ENCODE assay signal across 1 cellular context in genomic region chr22:45435544-45436139, GRCh38.
TF ChIP-seq lines count a peak whose summit lies in the region.

No MANE protein-coding gene starts in this region.

TF ChIP-seq in HepG2, 621 proteins besides CTCF, POLR2A, EP300 and RAD21 (continues in another document):
- TF ChIP-seq, protein P1, sequence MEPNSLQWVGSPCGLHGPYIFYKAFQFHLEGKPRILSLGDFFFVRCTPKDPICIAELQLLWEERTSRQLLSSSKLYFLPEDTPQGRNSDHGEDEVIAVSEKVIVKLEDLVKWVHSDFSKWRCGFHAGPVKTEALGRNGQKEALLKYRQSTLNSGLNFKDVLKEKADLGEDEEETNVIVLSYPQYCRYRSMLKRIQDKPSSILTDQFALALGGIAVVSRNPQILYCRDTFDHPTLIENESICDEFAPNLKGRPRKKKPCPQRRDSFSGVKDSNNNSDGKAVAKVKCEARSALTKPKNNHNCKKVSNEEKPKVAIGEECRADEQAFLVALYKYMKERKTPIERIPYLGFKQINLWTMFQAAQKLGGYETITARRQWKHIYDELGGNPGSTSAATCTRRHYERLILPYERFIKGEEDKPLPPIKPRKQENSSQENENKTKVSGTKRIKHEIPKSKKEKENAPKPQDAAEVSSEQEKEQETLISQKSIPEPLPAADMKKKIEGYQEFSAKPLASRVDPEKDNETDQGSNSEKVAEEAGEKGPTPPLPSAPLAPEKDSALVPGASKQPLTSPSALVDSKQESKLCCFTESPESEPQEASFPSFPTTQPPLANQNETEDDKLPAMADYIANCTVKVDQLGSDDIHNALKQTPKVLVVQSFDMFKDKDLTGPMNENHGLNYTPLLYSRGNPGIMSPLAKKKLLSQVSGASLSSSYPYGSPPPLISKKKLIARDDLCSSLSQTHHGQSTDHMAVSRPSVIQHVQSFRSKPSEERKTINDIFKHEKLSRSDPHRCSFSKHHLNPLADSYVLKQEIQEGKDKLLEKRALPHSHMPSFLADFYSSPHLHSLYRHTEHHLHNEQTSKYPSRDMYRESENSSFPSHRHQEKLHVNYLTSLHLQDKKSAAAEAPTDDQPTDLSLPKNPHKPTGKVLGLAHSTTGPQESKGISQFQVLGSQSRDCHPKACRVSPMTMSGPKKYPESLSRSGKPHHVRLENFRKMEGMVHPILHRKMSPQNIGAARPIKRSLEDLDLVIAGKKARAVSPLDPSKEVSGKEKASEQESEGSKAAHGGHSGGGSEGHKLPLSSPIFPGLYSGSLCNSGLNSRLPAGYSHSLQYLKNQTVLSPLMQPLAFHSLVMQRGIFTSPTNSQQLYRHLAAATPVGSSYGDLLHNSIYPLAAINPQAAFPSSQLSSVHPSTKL (CRISPR knock-in tag; IDR thresholded peaks at IDR 0.05): peak; percentile 61
- peak; percentile 41; the same call in 1 of the 2 replicates for TF ChIP-seq ZNF605 (CRISPR knock-in tag; IDR thresholded peaks at IDR 0.05)
- TF ChIP-seq PLRG1 (conservative IDR thresholded peaks at IDR 0.05): no peak
- no peak for TF ChIP-seq RFXANK (CRISPR knock-in tag; IDR thresholded peaks at IDR 0.05)
- TF ChIP-seq CBX5 (CRISPR knock-in tag; IDR thresholded peaks at IDR 0.05; ENCODE audit: borderline replicate concordance): 0 out of 2 replicates have a peak, but pooled peaks have one; percentile 65
- peak; percentile 46 for TF ChIP-seq CBX1 (IDR thresholded peaks at IDR 0.05; ENCODE audit: low read depth)
- TF ChIP-seq ZSCAN9 (CRISPR knock-in tag; IDR thresholded peaks at IDR 0.05; ENCODE audit: borderline replicate concordance): 0 out of 2 replicates have a peak, but pooled peaks have one; percentile 29
- TF ChIP-seq NR2C2 (CRISPR knock-in tag; IDR thresholded peaks at IDR 0.05; ENCODE audit: borderline replicate concordance): peak; percentile 33; the same call in 1 of the 2 replicates
- peak; percentile 72 for TF ChIP-seq NRL (CRISPR knock-in tag; IDR thresholded peaks at IDR 0.05; ENCODE audit: borderline replicate concordance)
- TF ChIP-seq ZMYM3 (CRISPR knock-in tag; IDR thresholded peaks at IDR 0.05): 0 out of 2 replicates have a peak, but pooled peaks have one; percentile 45
- peak; percentile 58 for TF ChIP-seq PHF5A (CRISPR knock-in tag; IDR thresholded peaks at IDR 0.05; ENCODE audit: low read depth, unreplicated experiment)
- TF ChIP-seq KAT8 (CRISPR knock-in tag; IDR thresholded peaks at IDR 0.05): peak; percentile 77
- peak; percentile 72; the same call in 1 of the 2 replicates for TF ChIP-seq SPEN (CRISPR knock-in tag; IDR thresholded peaks at IDR 0.05; ENCODE audit: low read depth)
- TF ChIP-seq CEBPG (CRISPR knock-in tag; IDR thresholded peaks at IDR 0.05): peak; percentile 40; the same call in 1 of the 2 replicates
- TF ChIP-seq BORCS8-MEF2B (CRISPR knock-in tag; IDR thresholded peaks at IDR 0.05): peak; percentile 80; the same call in 1 of the 2 replicates
- TF ChIP-seq SAFB2 (CRISPR knock-in tag; IDR thresholded peaks at IDR 0.05; ENCODE audit: borderline replicate concordance, low read depth): no peak
- no peak for TF ChIP-seq RFX3 (CRISPR knock-in tag; IDR thresholded peaks at IDR 0.05)
- TF ChIP-seq FOXK1 (CRISPR knock-in tag; IDR thresholded peaks at IDR 0.05; ENCODE audit: borderline replicate concordance, low read depth): peak; percentile 62; the same call in 1 of the 2 replicates
- TF ChIP-seq ZNF747 (CRISPR knock-in tag; IDR thresholded peaks at IDR 0.05; ENCODE audit: borderline replicate concordance): peak; percentile 70; the same call in 1 of the 2 replicates
- no peak for TF ChIP-seq ZNF710 (CRISPR knock-in tag; IDR thresholded peaks at IDR 0.05; ENCODE audit: borderline replicate concordance)
- no peak for TF ChIP-seq ATF5 (CRISPR knock-in tag; IDR thresholded peaks at IDR 0.05; ENCODE audit: low read depth)
- TF ChIP-seq ZNF788 (CRISPR knock-in tag; IDR thresholded peaks at IDR 0.05; ENCODE audit: borderline replicate concordance): 0 out of 2 replicates have a peak, but pooled peaks have one; percentile 81
- TF ChIP-seq HINFP (CRISPR knock-in tag; IDR thresholded peaks at IDR 0.05; ENCODE audit: low read depth): peak; percentile 80; the same call in 1 of the 2 replicates
- TF ChIP-seq HOXA3 (CRISPR knock-in tag; IDR thresholded peaks at IDR 0.05): peak; percentile 46; the same call in 1 of the 2 replicates
- no peak; the same call in 1 of the 2 replicates for TF ChIP-seq ZNF782 (CRISPR knock-in tag; IDR thresholded peaks at IDR 0.05; ENCODE audit: borderline replicate concordance)
- TF ChIP-seq, protein P2, sequence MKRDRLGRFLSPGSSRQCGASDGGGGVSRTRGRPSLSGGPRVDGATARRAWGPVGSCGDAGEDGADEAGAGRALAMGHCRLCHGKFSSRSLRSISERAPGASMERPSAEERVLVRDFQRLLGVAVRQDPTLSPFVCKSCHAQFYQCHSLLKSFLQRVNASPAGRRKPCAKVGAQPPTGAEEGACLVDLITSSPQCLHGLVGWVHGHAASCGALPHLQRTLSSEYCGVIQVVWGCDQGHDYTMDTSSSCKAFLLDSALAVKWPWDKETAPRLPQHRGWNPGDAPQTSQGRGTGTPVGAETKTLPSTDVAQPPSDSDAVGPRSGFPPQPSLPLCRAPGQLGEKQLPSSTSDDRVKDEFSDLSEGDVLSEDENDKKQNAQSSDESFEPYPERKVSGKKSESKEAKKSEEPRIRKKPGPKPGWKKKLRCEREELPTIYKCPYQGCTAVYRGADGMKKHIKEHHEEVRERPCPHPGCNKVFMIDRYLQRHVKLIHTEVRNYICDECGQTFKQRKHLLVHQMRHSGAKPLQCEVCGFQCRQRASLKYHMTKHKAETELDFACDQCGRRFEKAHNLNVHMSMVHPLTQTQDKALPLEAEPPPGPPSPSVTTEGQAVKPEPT (CRISPR knock-in tag; IDR thresholded peaks at IDR 0.05; ENCODE audit: low read depth): peak; percentile 65; the same call in 1 of the 2 replicates
- TF ChIP-seq, protein P3, sequence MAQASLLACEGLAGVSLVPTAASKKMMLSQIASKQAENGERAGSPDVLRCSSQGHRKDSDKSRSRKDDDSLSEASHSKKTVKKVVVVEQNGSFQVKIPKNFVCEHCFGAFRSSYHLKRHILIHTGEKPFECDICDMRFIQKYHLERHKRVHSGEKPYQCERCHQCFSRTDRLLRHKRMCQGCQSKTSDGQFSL (CRISPR knock-in tag; IDR thresholded peaks at IDR 0.05): 0 out of 2 replicates have a peak, but pooled peaks have one; percentile 70
- TF ChIP-seq, protein P4, sequence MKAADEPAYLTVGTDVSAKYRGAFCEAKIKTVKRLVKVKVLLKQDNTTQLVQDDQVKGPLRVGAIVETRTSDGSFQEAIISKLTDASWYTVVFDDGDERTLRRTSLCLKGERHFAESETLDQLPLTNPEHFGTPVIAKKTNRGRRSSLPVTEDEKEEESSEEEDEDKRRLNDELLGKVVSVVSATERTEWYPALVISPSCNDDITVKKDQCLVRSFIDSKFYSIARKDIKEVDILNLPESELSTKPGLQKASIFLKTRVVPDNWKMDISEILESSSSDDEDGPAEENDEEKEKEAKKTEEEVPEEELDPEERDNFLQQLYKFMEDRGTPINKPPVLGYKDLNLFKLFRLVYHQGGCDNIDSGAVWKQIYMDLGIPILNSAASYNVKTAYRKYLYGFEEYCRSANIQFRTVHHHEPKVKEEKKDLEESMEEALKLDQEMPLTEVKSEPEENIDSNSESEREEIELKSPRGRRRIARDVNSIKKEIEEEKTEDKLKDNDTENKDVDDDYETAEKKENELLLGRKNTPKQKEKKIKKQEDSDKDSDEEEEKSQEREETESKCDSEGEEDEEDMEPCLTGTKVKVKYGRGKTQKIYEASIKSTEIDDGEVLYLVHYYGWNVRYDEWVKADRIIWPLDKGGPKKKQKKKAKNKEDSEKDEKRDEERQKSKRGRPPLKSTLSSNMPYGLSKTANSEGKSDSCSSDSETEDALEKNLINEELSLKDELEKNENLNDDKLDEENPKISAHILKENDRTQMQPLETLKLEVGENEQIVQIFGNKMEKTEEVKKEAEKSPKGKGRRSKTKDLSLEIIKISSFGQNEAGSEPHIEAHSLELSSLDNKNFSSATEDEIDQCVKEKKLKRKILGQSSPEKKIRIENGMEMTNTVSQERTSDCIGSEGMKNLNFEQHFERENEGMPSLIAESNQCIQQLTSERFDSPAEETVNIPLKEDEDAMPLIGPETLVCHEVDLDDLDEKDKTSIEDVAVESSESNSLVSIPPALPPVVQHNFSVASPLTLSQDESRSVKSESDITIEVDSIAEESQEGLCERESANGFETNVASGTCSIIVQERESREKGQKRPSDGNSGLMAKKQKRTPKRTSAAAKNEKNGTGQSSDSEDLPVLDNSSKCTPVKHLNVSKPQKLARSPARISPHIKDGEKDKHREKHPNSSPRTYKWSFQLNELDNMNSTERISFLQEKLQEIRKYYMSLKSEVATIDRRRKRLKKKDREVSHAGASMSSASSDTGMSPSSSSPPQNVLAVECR (CRISPR knock-in tag; IDR thresholded peaks at IDR 0.05; ENCODE audit: borderline replicate concordance): peak; percentile 58; the same call in 1 of the 2 replicates
- peak; percentile 41; the same call in 1 of the 2 replicates for TF ChIP-seq MIER3 (CRISPR knock-in tag; IDR thresholded peaks at IDR 0.05; ENCODE audit: borderline replicate concordance)
- TF ChIP-seq BRD4 (CRISPR knock-in tag; IDR thresholded peaks at IDR 0.05): peak; percentile 46; the same call in 1 of the 2 replicates
- peak; percentile 90 for TF ChIP-seq XRCC5 (optimal IDR thresholded peaks at IDR 0.05; ENCODE audit: low read length)
- peak; percentile 63 for TF ChIP-seq ZSCAN31 (CRISPR knock-in tag; IDR thresholded peaks at IDR 0.05; ENCODE audit: low read depth)
- no peak for TF ChIP-seq ZNF720 (CRISPR knock-in tag; IDR thresholded peaks at IDR 0.05)
- TF ChIP-seq TEAD3 (CRISPR knock-in tag; optimal IDR thresholded peaks at IDR 0.05; ENCODE audit: borderline replicate concordance): peak; percentile 75
- TF ChIP-seq, protein P5, sequence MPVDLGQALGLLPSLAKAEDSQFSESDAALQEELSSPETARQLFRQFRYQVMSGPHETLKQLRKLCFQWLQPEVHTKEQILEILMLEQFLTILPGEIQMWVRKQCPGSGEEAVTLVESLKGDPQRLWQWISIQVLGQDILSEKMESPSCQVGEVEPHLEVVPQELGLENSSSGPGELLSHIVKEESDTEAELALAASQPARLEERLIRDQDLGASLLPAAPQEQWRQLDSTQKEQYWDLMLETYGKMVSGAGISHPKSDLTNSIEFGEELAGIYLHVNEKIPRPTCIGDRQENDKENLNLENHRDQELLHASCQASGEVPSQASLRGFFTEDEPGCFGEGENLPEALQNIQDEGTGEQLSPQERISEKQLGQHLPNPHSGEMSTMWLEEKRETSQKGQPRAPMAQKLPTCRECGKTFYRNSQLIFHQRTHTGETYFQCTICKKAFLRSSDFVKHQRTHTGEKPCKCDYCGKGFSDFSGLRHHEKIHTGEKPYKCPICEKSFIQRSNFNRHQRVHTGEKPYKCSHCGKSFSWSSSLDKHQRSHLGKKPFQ (CRISPR knock-in tag; IDR thresholded peaks at IDR 0.05; ENCODE audit: insufficient replicate concordance): no peak
- TF ChIP-seq NCOA1 (CRISPR knock-in tag; IDR thresholded peaks at IDR 0.05): no peak
- peak; percentile 26; the same call in 1 of the 2 replicates for TF ChIP-seq IRF9 (CRISPR knock-in tag; IDR thresholded peaks at IDR 0.05; ENCODE audit: borderline replicate concordance)
- 0 out of 2 replicates have a peak, but pooled peaks have one; percentile 32 for TF ChIP-seq KMT2A (CRISPR knock-in tag; IDR thresholded peaks at IDR 0.05)
- TF ChIP-seq, protein P6, sequence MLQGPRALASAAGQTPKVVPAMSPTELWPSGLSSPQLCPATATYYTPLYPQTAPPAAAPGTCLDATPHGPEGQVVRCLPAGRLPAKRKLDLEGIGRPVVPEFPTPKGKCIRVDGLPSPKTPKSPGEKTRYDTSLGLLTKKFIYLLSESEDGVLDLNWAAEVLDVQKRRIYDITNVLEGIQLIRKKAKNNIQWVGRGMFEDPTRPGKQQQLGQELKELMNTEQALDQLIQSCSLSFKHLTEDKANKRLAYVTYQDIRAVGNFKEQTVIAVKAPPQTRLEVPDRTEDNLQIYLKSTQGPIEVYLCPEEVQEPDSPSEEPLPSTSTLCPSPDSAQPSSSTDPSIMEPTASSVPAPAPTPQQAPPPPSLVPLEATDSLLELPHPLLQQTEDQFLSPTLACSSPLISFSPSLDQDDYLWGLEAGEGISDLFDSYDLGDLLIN (CRISPR knock-in tag; IDR thresholded peaks at IDR 0.05; ENCODE audit: borderline replicate concordance): no peak
- peak; percentile 72; the same call in 1 of the 2 replicates for TF ChIP-seq RXRB (CRISPR knock-in tag; IDR thresholded peaks at IDR 0.05; ENCODE audit: borderline replicate concordance)
- no peak for TF ChIP-seq RCOR2 (CRISPR knock-in tag; IDR thresholded peaks at IDR 0.05)
- 0 out of 2 replicates have a peak, but pooled peaks have one; percentile 41 for TF ChIP-seq MXD4 (CRISPR knock-in tag; IDR thresholded peaks at IDR 0.05)
- 0 out of 2 replicates have a peak, but pooled peaks have one; percentile 49 for TF ChIP-seq HDAC2 (CRISPR knock-in tag; IDR thresholded peaks at IDR 0.05)
